14 cellular contexts compared by ENCODE assay signal in the genomic region with DNA sequence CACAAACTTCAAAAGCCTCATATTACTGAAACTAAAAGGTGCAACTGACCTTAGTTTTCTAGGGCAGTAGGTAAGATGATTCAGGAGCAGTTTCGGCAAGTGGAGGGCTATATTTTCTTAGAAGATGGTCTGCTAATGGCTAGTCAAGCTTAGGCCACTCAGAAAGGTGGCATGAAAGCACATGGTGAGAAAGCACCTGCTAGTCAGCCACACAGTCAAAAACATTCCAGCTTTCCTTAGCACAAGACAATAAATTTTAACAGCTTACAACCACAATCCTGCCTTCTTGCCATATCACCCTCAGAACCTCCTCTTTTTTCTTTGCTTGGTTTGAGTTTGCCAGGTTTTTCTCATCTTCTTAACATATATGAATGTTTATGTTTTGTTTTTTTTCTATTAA.
DNase-seq lines count a peak whose midpoint lies in the region; ATAC-seq and TF ChIP-seq lines count a peak whose summit lies in the region.
"Had no signal": no experiment of that assay in that cellular context is flagged by ENCODE, and none has a peak within 500 bp of the region (broad histone marks: within the 10 kb centered on the region; RNA-seq: fewer than 3 reads in every experiment).

No MANE protein-coding gene starts in this region.

- ATAC-seq in heart right ventricle (peak in 1 of 8 donors; percentile 5), left ventricle myocardium superior (no peak), omental fat pad (ENCODE audit: low FRiP score) (peak; percentile 16), HG03159 (IDR thresholded peaks at IDR 0.05; ENCODE audit: unreplicated experiment) (no peak), GM21390 (IDR thresholded peaks at IDR 0.05; ENCODE audit: unreplicated experiment) (no peak)
- ATAC-seq: WTC11 had no signal

- no peaks in the 10 kb centered on the region for H3K27me3 ChIP-seq in heart right ventricle

- peaks cover 5 to 56% (median 35%) of the 10 kb centered on the region in 9 donors for H3K4me1 ChIP-seq in heart right ventricle

- H3K4me3 ChIP-seq in heart right ventricle (no peak overlapping the region), coronary artery (no peak overlapping the region)

- intact Hi-C loops in heart right ventricle (cut with DNase I): loop anchor here in 2 of 10 donors (10.0 kb wide), 2 partner anchors 118 to 132 kb away; no protein-coding TSS in a partner anchor
- intact Hi-C loops in left ventricle myocardium superior (cut with micrococcal nuclease): no loop called here

- peaks cover 0 to 3% (median 0%) of the 10 kb centered on the region in 9 donors for H3K36me3 ChIP-seq in heart right ventricle

- TF ChIP-seq CTCF in heart right ventricle (IDR thresholded peaks at IDR 0.05) (no peak), coronary artery (IDR thresholded peaks at IDR 0.05) (no peak), omental fat pad (IDR thresholded peaks at IDR 0.05) (no peak)

- 55 to 70% methylated on average over 1 of the region's 1 CpG for WGBS in heart right ventricle, 2 donors

- no peak for DNase-seq in heart right ventricle
- no peak for DNase-seq in left ventricle myocardium superior
- DNase-seq in coronary artery (ENCODE audit: low spot score): no peak
- no peak for DNase-seq in omental fat pad (ENCODE audit: low spot score)
- no peak for DNase-seq in DMS53 treated with DMSO at 0.1 percent for 48 hours (lab: John Stamatoyannopoulos, UW; ENCODE audit: unreplicated experiment)
- no peak for DNase-seq in COR-L47 (lab: John Stamatoyannopoulos, UW)
- DNase-seq: activated gamma-delta T cell treated with Interleukin-2 at 50 U/mL for 16 hours, endodermal cell, NCI-H146, NCI-H510A had no signal

- no peaks in the 10 kb centered on the region for H3K9me3 ChIP-seq in heart right ventricle

- H3K27ac ChIP-seq in heart right ventricle (peak overlapping the region in 7 of 10 donors; percentile 6 to 69 (median 34)), coronary artery (peak overlapping the region; percentile 26 to 67)
- H3K27ac ChIP-seq: HL-60 had no signal
